Comparison of ENCODE assay signal across 12 cellular contexts in the genomic region with DNA sequence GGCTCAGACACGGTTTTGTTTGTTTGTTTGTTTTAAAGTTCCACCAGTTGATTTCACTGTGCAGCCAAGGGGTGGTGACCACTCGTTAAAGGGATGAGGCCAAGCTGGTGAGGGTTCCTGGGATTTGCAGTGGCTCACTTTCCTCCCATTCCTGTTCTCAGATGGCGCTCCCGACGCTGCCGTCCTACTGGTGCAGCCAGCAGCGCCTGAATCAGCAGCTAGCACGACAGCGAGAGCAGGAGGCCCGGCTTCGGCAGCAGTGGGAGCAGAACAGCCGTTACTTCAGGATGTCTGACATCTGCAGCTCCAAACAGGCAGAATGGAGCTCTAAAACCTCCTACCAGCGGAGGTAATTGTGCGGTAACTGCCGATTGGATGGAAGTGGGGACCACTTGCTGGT. TPM values are rescaled to one million over a fixed set of nuclear protein-coding genes. Genes with fewer than 3 reads are reported as not detected.
A peak's percentile ranks its signal among the peaks of the same experiment; 100 is the strongest.
DNase-seq lines count a peak whose midpoint lies in the region; ATAC-seq and TF ChIP-seq lines count a peak whose summit lies in the region.
"Had no signal": no experiment of that assay in that cellular context is flagged by ENCODE, and none has a peak within 500 bp of the region (broad histone marks: within the 10 kb centered on the region; RNA-seq: fewer than 3 reads in every experiment).

No MANE protein-coding gene starts in this region.

- H3K27ac ChIP-seq in GM23338 (ENCODE audit: low read depth) (no peak overlapping the region), mesenchymal stem cell (ENCODE audit: low read length, poor library complexity, severe bottlenecking) (no peak overlapping the region), uterus (no peak overlapping the region), Peyer's patch (no peak overlapping the region)
- H3K27ac ChIP-seq: A549 had no signal

- no peak for TF ChIP-seq POLR2A in uterus (IDR thresholded peaks at IDR 0.05)
- no peak for TF ChIP-seq POLR2A in Peyer's patch (IDR thresholded peaks at IDR 0.05)

- H3K79me2 ChIP-seq in GM23338 (replicated peaks; ENCODE audit: insufficient read depth), result no peaks in the 10 kb centered on the region

- no peak overlapping the region for H2BK15ac ChIP-seq in mesenchymal stem cell (ENCODE audit: low read depth, poor library complexity, severe bottlenecking)

- H2BK5ac ChIP-seq in mesenchymal stem cell (ENCODE audit: low read depth, low read length, poor library complexity, severe bottlenecking), result no peak overlapping the region

- DNase-seq in GM23338 (ENCODE audit: low spot score) (peak; percentile 32), mesenchymal stem cell (no peak), uterus (no peak), Peyer's patch (no peak), NCI-H1694 (lab: John Stamatoyannopoulos, UW) (no peak)
- DNase-seq: CD4-positive, CD25-positive, alpha-beta regulatory T cell; DMS53; GF-D8 had no signal

- no peak overlapping the region for H3K4me2 ChIP-seq in GM23338
- no peak overlapping the region for H3K4me2 ChIP-seq in mesenchymal stem cell (ENCODE audit: low read length, poor library complexity, severe bottlenecking)
- H3K4me2 ChIP-seq: A549 had no signal

- H3K27me3 ChIP-seq in GM23338 (ENCODE audit: insufficient read depth) (peaks cover 97% of the 10 kb centered on the region), endocrine pancreas (ENCODE audit: control insufficient read depth, insufficient read depth, low read length) (no peaks in the 10 kb centered on the region), mesenchymal stem cell (ENCODE audit: control insufficient read depth in 1 of 2, insufficient read depth in 1 of 2, low read length in 2 of 2) (no peaks in the 10 kb centered on the region), uterus (no peaks in the 10 kb centered on the region), Peyer's patch (no peaks in the 10 kb centered on the region)

- intact Hi-C loops in uterus (cut with DNase I; ENCODE audit: low total_unique reads), result no loop called here

- no peak overlapping the region for H3K14ac ChIP-seq in mesenchymal stem cell (ENCODE audit: low read length in 2 of 2)

- peaks cover 19% of the 10 kb centered on the region for H4K20me1 ChIP-seq in GM23338 (replicated peaks; ENCODE audit: insufficient read depth)

- no peak overlapping the region for H4K8ac ChIP-seq in mesenchymal stem cell (ENCODE audit: low read length)

- H3K9me3 Mint-ChIP-seq in GM23338, result no peaks in the 10 kb centered on the region; the same call in 2 of the 3 replicates
- H3K9me3 Mint-ChIP-seq: CD4-positive, CD25-positive, alpha-beta regulatory T cell had no signal

- peaks cover 15% of the 10 kb centered on the region for H3K79me1 ChIP-seq in mesenchymal stem cell (replicated peaks; ENCODE audit: low read length, poor library complexity, severe bottlenecking)

- TF ChIP-seq CTCF in GM23338 (conservative IDR thresholded peaks at IDR 0.05; ENCODE audit: low read depth in 2 of 2), result no peak
- TF ChIP-seq CTCF in uterus (IDR thresholded peaks at IDR 0.05), result no peak
- TF ChIP-seq CTCF in Peyer's patch (IDR thresholded peaks at IDR 0.05), result no peak

- peaks cover 29% of the 10 kb centered on the region for H3K4me1 Mint-ChIP-seq in GM23338

- no peak overlapping the region for H2AK5ac ChIP-seq in mesenchymal stem cell (ENCODE audit: low read length, severe bottlenecking)

- no peaks in the 10 kb centered on the region; the same call in 1 of the 2 replicates for H3K36me3 ChIP-seq in GM23338 (ENCODE audit: insufficient read depth)
- peaks cover 9% of the 10 kb centered on the region for H3K36me3 ChIP-seq in endocrine pancreas (ENCODE audit: control insufficient read depth, insufficient read depth, low read length)
- H3K36me3 ChIP-seq in mesenchymal stem cell (ENCODE audit: control insufficient read depth in 1 of 2, insufficient read depth in 2 of 2, low read depth in 1 of 2, low read length in 2 of 2), result peaks cover 43 to 52% of the 10 kb centered on the region in 2 experiments
- H3K36me3 ChIP-seq in uterus, result no peaks in the 10 kb centered on the region
- peaks cover 0 to 52% (median 0%) of the 10 kb centered on the region in 3 donors for H3K36me3 ChIP-seq in Peyer's patch

- H3K9ac ChIP-seq in endocrine pancreas (ENCODE audit: control insufficient read depth, insufficient read depth, low read length) (peak overlapping the region; percentile 16), mesenchymal stem cell (ENCODE audit: low read length) (peak overlapping the region; percentile 4)

- no peak overlapping the region for H2BK12ac ChIP-seq in mesenchymal stem cell (ENCODE audit: low read length in 2 of 2)

- peaks cover 79% of the 10 kb centered on the region for H3K27me3 Mint-ChIP-seq in GM23338 (ENCODE audit: insufficient read depth, low read depth, poor library complexity)
- H3K27me3 Mint-ChIP-seq: CD4-positive, CD25-positive, alpha-beta regulatory T cell had no signal

- no peak overlapping the region for H3K4ac ChIP-seq in mesenchymal stem cell (ENCODE audit: low read depth in 1 of 2, low read length in 2 of 2)

- peak overlapping the region in 1 of 2 experiments; percentile 89 for H3K23ac ChIP-seq in mesenchymal stem cell (ENCODE audit: low read length in 2 of 2)

- no peak overlapping the region for H4K91ac ChIP-seq in mesenchymal stem cell (ENCODE audit: low read length)

- H2BK120ac ChIP-seq in mesenchymal stem cell (ENCODE audit: low read depth, low read length), result no peak overlapping the region

- H3K4me3 Mint-ChIP-seq in GM23338, result no peak overlapping the region; the same call in 2 of the 3 replicates

- H3K9me3 ChIP-seq in endocrine pancreas (ENCODE audit: control insufficient read depth, low read length) (no peaks in the 10 kb centered on the region), mesenchymal stem cell (ENCODE audit: control insufficient read depth, low read length) (no peaks in the 10 kb centered on the region), uterus (no peaks in the 10 kb centered on the region), Peyer's patch (no peaks in the 10 kb centered on the region)
- H3K9me3 ChIP-seq: A549 had no signal

- H3F3A ChIP-seq in GM23338 (replicated peaks; ENCODE audit: low read depth), result no peaks in the 10 kb centered on the region; the same call in 1 of the 2 replicates

- H3K36me3 Mint-ChIP-seq in GM23338 (ENCODE audit: low read depth), result peaks cover 42% of the 10 kb centered on the region

- H3K9me2 ChIP-seq in GM23338 (ENCODE audit: insufficient read depth), result no peaks in the 10 kb centered on the region

- H2AFZ ChIP-seq in GM23338 (no peak overlapping the region), mesenchymal stem cell (ENCODE audit: low read depth, low read length) (no peak overlapping the region)

- no peak overlapping the region for H3K27ac Mint-ChIP-seq in GM23338

- H3K4me1 ChIP-seq in GM23338 (ENCODE audit: insufficient read depth), result peaks cover 11% of the 10 kb centered on the region
- H3K4me1 ChIP-seq in endocrine pancreas (ENCODE audit: control insufficient read depth, insufficient read depth, low read length), result no peaks in the 10 kb centered on the region
- peaks cover 4% of the 10 kb centered on the region for H3K4me1 ChIP-seq in mesenchymal stem cell (ENCODE audit: control insufficient read depth, insufficient read depth, low read depth, low read length)
- H3K4me1 ChIP-seq in uterus, result no peaks in the 10 kb centered on the region
- H3K4me1 ChIP-seq in Peyer's patch, result peaks cover 0 to 14% (median 0%) of the 10 kb centered on the region in 4 donors

- 89% methylated on average over 15 of the region's 15 CpGs for WGBS in mesenchymal stem cell

- no peak for ATAC-seq in GM23338
- ATAC-seq: A549, HCT116, HepG2 had no signal

- no peak overlapping the region for H3K18ac ChIP-seq in mesenchymal stem cell (ENCODE audit: low read depth in 1 of 2, low read length in 2 of 2)

- no peak overlapping the region for H3K4me3 ChIP-seq in GM23338
- H3K4me3 ChIP-seq in endocrine pancreas (ENCODE audit: control insufficient read depth, insufficient read depth, low read length), result no peak overlapping the region
- H3K4me3 ChIP-seq in mesenchymal stem cell (ENCODE audit: insufficient read depth in 1 of 2, low read depth in 1 of 2, low read length in 2 of 2), result no peak overlapping the region
- no peak overlapping the region for H3K4me3 ChIP-seq in uterus
- H3K4me3 ChIP-seq in Peyer's patch, result no peak overlapping the region
- H3K4me3 ChIP-seq: A549 had no signal

RNA-seq across cellular contexts. Expression of a gene that starts 2.8 kb away (rescaled TPM):
- total RNA-seq in GM23338 (2014; rRNA removed; shearing (Covaris generic)), result 2.4 and 3.1 TPM in 2 replicates
- 6.2 and 7.4 TPM in 2 replicates for polyA plus RNA-seq in GM23338 (2016; fragmentation: Nextera tagmentation; extraction: Ambion mirVana)
- polyA plus RNA-seq in mesenchymal stem cell (2013, experiment 1 of 2), result 8.0 TPM
- 7.8 TPM for polyA plus RNA-seq in mesenchymal stem cell (2013, experiment 2 of 2)
- total RNA-seq in uterus, result 10 to 100 TPM in 3 of 4 donors, 1 to 10 TPM in 1; 5.9 to 19.0 (median 12.8) TPM
- 100 to 1,000 TPM in 1 of 4 donors, 10 to 100 TPM in 3; 23.9 to 120 (median 36.3) TPM for total RNA-seq in Peyer's patch

RNA-seq across cellular contexts. Expression of a gene that starts 22.5 kb away (rescaled TPM):
- total RNA-seq in GM23338 (2014; rRNA removed; shearing (Covaris generic)), result 24.4 and 30.2 TPM in 2 replicates
- 26.5 and 28.0 TPM in 2 replicates for polyA plus RNA-seq in GM23338 (2016; fragmentation: Nextera tagmentation; extraction: Ambion mirVana)
- polyA plus RNA-seq in mesenchymal stem cell (2013, experiment 1 of 2), result 41.5 TPM
- polyA plus RNA-seq in mesenchymal stem cell (2013, experiment 2 of 2), result 42.0 TPM
- total RNA-seq in uterus (10 to 100 TPM in 3 of 4 donors, 1 to 10 TPM in 1; 8.7 to 53.9 (median 24.6) TPM), Peyer's patch (100 to 1,000 TPM in 3 of 4 donors, 10 to 100 TPM in 1; 27.2 to 149 (median 141) TPM)
